Comparison of ENCODE assay signal across 8 cellular contexts in genomic region chr16:88941933-88942909, GRCh38. TPM values are rescaled to one million over a fixed set of nuclear protein-coding genes. Genes with fewer than 3 reads are reported as not detected.
DNase-seq lines count a peak whose midpoint lies in the region; ATAC-seq, FAIRE-seq and TF ChIP-seq lines count a peak whose summit lies in the region.

No MANE protein-coding gene starts in this region.

- H3K9me3 ChIP-seq in H1 (ENCODE audit: insufficient read depth in 2 of 2, low read depth in 1 of 2, low read length in 1 of 2), result no peaks in the 10 kb centered on the region
- no peaks in the 10 kb centered on the region for H3K9me3 ChIP-seq in upper lobe of left lung

- DNase-seq in activated CD4-positive, alpha-beta T cell treated with anti-CD3 and anti-CD28 coated beads, Interleukin-2, amount 50 U/mL, for 48 hours, result peak; percentile 62 to 68
- DNase-seq in H1 (ENCODE audit: low read depth in 1 of 2, low spot score in 2 of 2), result peak in 1 of 2 experiments; percentile 83
- peak; percentile 78 for DNase-seq in nephron progenitor cell
- peak; percentile 52 to 94 for DNase-seq in upper lobe of left lung
- no peak for DNase-seq in NCI-H2029 (lab: John Stamatoyannopoulos, UW)

- H2AK5ac ChIP-seq in H1 (ENCODE audit: low read depth, low read length), result no peak overlapping the region

- H3K36me3 Mint-ChIP-seq in IgD-negative memory B cell (no peaks in the 10 kb centered on the region), nephron progenitor cell (ENCODE audit: low read depth) (no peaks in the 10 kb centered on the region)

- no peak overlapping the region for H3K23ac ChIP-seq in H1 (ENCODE audit: insufficient read length)

- CTCF ChIA-PET in H1 (lab: Charles Lee; ENCODE audit: partially characterized antibody), result interaction anchor here (0.6 to 1.7 kb wide), 10 partner anchors 27 to 239 kb away, joined by 3 to 4 read pairs (median 3); no protein-coding TSS in a partner anchor

- no peak overlapping the region for H2BK5ac ChIP-seq in H1 (ENCODE audit: low read depth, low read length)

- WGBS in H1 (ENCODE audit: extremely low coverage in 1 of 2, insufficient coverage in 1 of 2, insufficient read length in 1 of 2, insufficient replicate concordance in 2 of 2, low coverage in 1 of 2, low lambda C conversion rate in 2 of 2, missing lambda C conversion rate in 1 of 2), 2 experiments, result 49% methylated on average over 33 of the region's 51 CpGs; no CpG with 5 or more reads in 1 of the 2 experiments
- WGBS in upper lobe of left lung, 2 donors, result 40 to 51% methylated on average over 16 to 30 of the region's 51 CpGs

- H3K27ac ChIP-seq in 22Rv1 (no peak overlapping the region), H1 (ENCODE audit: low read depth, low read length) (no peak overlapping the region), upper lobe of left lung (peak overlapping the region in 1 of 4 donors; percentile 86)

- no peaks in the 10 kb centered on the region for H3K79me2 ChIP-seq in H1 (ENCODE audit: control insufficient read depth in 1 of 2, insufficient read depth in 2 of 2, low read length in 2 of 2)

- H3K27me3 ChIP-seq in H1 (replicated peaks in 1 of 4; ENCODE audit: control insufficient read depth in 3 of 4, extremely low read depth in 1 of 4, insufficient read depth in 3 of 4, low read length in 3 of 4) (peaks cover 14 to 29% (median 28%) of the 10 kb centered on the region in 4 experiments; a peak in 6 of 7 replicates), upper lobe of left lung (peaks cover 0 to 15% (median 6%) of the 10 kb centered on the region in 4 donors)

- H3K36me3 ChIP-seq in H1 (ENCODE audit: control insufficient read depth in 2 of 4, insufficient read depth in 4 of 4, low read length in 3 of 4) (peaks cover 0 to 6% (median 0%) of the 10 kb centered on the region in 4 experiments; a peak in 1 of 8 replicates), upper lobe of left lung (no peaks in the 10 kb centered on the region)

- no peak overlapping the region for H3K4ac ChIP-seq in H1 (replicated peaks; ENCODE audit: insufficient read length, low read depth, low read length)

- no peak overlapping the region for H2AFZ ChIP-seq in H1 (ENCODE audit: low read length)

- POLR2A ChIA-PET in H1 (lab: Charles Lee; ENCODE audit: partially characterized antibody), result no interaction called here

- no peak overlapping the region for H3K56ac ChIP-seq in H1 (replicated peaks; ENCODE audit: insufficient read length, low read depth, low read length)

- H3K18ac ChIP-seq in H1 (ENCODE audit: extremely low read depth, low read length), result no peak overlapping the region

- no peak overlapping the region for H3K14ac ChIP-seq in H1 (ENCODE audit: insufficient read length)

- no peak for FAIRE-seq in H1 (lab: Jason Lieb, UNC)

- no peak overlapping the region; the same call in 1 of the 2 replicates for H2BK12ac ChIP-seq in H1 (ENCODE audit: low read depth, low read length)

- no peak for TF ChIP-seq POLR2A in H1 (IDR thresholded peaks at IDR 0.05; ENCODE audit: control extremely low read depth in 1 of 2, low read depth in 2 of 2, low read length in 2 of 2)
- no peak for TF ChIP-seq POLR2A in upper lobe of left lung (IDR thresholded peaks at IDR 0.05)

- TF ChIP-seq RAD21 in H1 (IDR thresholded peaks at IDR 0.05 in 1 of 2, conservative IDR thresholded peaks at IDR 0.05 in 1 of 2; ENCODE audit: low read depth in 2 of 2, low read length in 2 of 2), result peak; percentile 78 to 85

- TF ChIP-seq CTCF in 22Rv1 (IDR thresholded peaks at IDR 0.05) (peak; percentile 91), H1 (IDR thresholded peaks at IDR 0.05; ENCODE audit: control extremely low read depth in 1 of 3, insufficient read depth in 1 of 3, low read depth in 1 of 3, low read length in 3 of 3) (peak; percentile 67 to 82 (median 77)), nephron progenitor cell (IDR thresholded peaks at IDR 0.05) (peak; percentile 47), upper lobe of left lung (IDR thresholded peaks at IDR 0.05) (peak; percentile 70 to 96 (median 78))

- H3K27me3 Mint-ChIP-seq in IgD-negative memory B cell (no peaks in the 10 kb centered on the region), nephron progenitor cell (ENCODE audit: low read depth, poor library complexity) (peaks cover 83% of the 10 kb centered on the region)

- no peak overlapping the region for H2BK120ac ChIP-seq in H1 (replicated peaks; ENCODE audit: low read depth, low read length)

- no peak overlapping the region for H4K5ac ChIP-seq in H1 (ENCODE audit: insufficient read length, low read depth, low read length)

- peaks cover 2 to 4% of the 10 kb centered on the region in 2 experiments for H4K20me1 ChIP-seq in H1 (replicated peaks in 1 of 2; ENCODE audit: control insufficient read depth in 1 of 2, insufficient read depth in 2 of 2, low read length in 2 of 2)

- no peak overlapping the region for H4K91ac ChIP-seq in H1 (replicated peaks; ENCODE audit: insufficient read length, low read length)

- H3K4me3 ChIP-seq in H1 (ENCODE audit: extremely low read depth in 1 of 4, insufficient read depth in 2 of 4, low read depth in 3 of 4, low read length in 4 of 4) (peak overlapping the region in 3 of 4 experiments; percentile 21 to 50 (median 21); a peak in 5 of 8 replicates), upper lobe of left lung (peak overlapping the region in 3 of 4 donors; percentile 63 to 79 (median 69))

- H2BK20ac ChIP-seq in H1 (ENCODE audit: low read length), result 0 out of 2 replicates have a peak overlapping the region, but pooled peaks have one; percentile 48

- TF ChIP-seq EP300 in H1 (IDR thresholded peaks at IDR 0.05; ENCODE audit: borderline replicate concordance in 1 of 2, low read depth in 2 of 2, low read length in 2 of 2) (peak in 1 of 2 experiments; percentile 25; a peak in 1 of 3 replicates), upper lobe of left lung (IDR thresholded peaks at IDR 0.05) (no peak)

- H3K4me1 Mint-ChIP-seq in IgD-negative memory B cell (peaks cover 20 to 33% (median 33%) of the 10 kb centered on the region in 3 donors), nephron progenitor cell (peaks cover 8% of the 10 kb centered on the region)

- no peak overlapping the region for H4K8ac ChIP-seq in H1 (ENCODE audit: extremely low read depth, insufficient read depth, low read length)

- ATAC-seq in GM18502 (IDR thresholded peaks at IDR 0.05; ENCODE audit: poor library complexity, unreplicated experiment) (peak; percentile 57), upper lobe of left lung (ENCODE audit: low FRiP score in 2 of 2) (peak in 1 of 2 donors; percentile 66)

- peak overlapping the region; percentile 69 to 92 (median 89) for H3K4me3 Mint-ChIP-seq in IgD-negative memory B cell
- peak overlapping the region; percentile 52 for H3K4me3 Mint-ChIP-seq in nephron progenitor cell

- peak overlapping the region; percentile 65; the same call in 1 of the 2 replicates for H2BK15ac ChIP-seq in H1 (ENCODE audit: low read length)

- H3K27ac Mint-ChIP-seq in IgD-negative memory B cell (peak overlapping the region; percentile 86 to 87 (median 87)), nephron progenitor cell (no peak overlapping the region)

- H3K4me1 ChIP-seq in H1 (replicated peaks in 1 of 4; ENCODE audit: control insufficient read depth in 3 of 4, insufficient read depth in 4 of 4, low read length in 3 of 4) (peaks cover 0 to 7% (median 4%) of the 10 kb centered on the region in 4 experiments; a peak in 4 of 7 replicates), upper lobe of left lung (peaks cover 22 to 50% (median 34%) of the 10 kb centered on the region in 4 donors)

- H3K4me2 ChIP-seq in H1 (ENCODE audit: insufficient read depth in 1 of 2, low read depth in 2 of 2, low read length in 2 of 2), result peak overlapping the region; percentile 22 to 62

- no peaks in the 10 kb centered on the region for H3K79me1 ChIP-seq in H1 (ENCODE audit: low read depth, low read length)

- H3K9ac ChIP-seq in H1 (replicated peaks in 1 of 4; ENCODE audit: extremely low read depth in 1 of 4, low read depth in 3 of 4, low read length in 3 of 4), result no peak overlapping the region

- H3K23me2 ChIP-seq in H1 (ENCODE audit: low read depth, low read length), result peaks cover 8% of the 10 kb centered on the region; the same call in 1 of the 2 replicates

- H3K9me3 Mint-ChIP-seq in IgD-negative memory B cell (no peaks in the 10 kb centered on the region), nephron progenitor cell (no peaks in the 10 kb centered on the region)

TF ChIP-seq in H1, 55 proteins besides CTCF, POLR2A, EP300 and RAD21:
- TF ChIP-seq BCL11A (IDR thresholded peaks at IDR 0.05; ENCODE audit: low read depth in 2 of 2, low read length in 2 of 2) (no peak), EGR1 (IDR thresholded peaks at IDR 0.05; ENCODE audit: borderline replicate concordance, low read depth, low read length) (0 out of 2 replicates have a peak, but pooled peaks have one; percentile 5), GABPA (IDR thresholded peaks at IDR 0.05; ENCODE audit: borderline replicate concordance, insufficient read depth, low read length) (peak; percentile 78; the same call in 1 of the 2 replicates), HDAC6 (IDR thresholded peaks at IDR 0.05; ENCODE audit: low read depth, low read length) (no peak), SUZ12 (IDR thresholded peaks at IDR 0.05; ENCODE audit: low read length) (no peak), SIRT6 (IDR thresholded peaks at IDR 0.05; ENCODE audit: low read length) (no peak), NANOG (IDR thresholded peaks at IDR 0.05; ENCODE audit: insufficient read depth, low read depth, low read length, poor library complexity, severe bottlenecking) (peak; percentile 11), BRCA1 (IDR thresholded peaks at IDR 0.05; ENCODE audit: low read depth, low read length) (no peak), YY1 (IDR thresholded peaks at IDR 0.05; ENCODE audit: low read depth, low read length) (0 out of 2 replicates have a peak, but pooled peaks have one; percentile 38), BACH1 (IDR thresholded peaks at IDR 0.05; ENCODE audit: low read length) (no peak), CHD2 (IDR thresholded peaks at IDR 0.05; ENCODE audit: low read length) (peak; percentile 20; the same call in 1 of the 2 replicates)

RNA-seq across cellular contexts. Expression of gene CBFA2T3, which starts 34.8 kb away (rescaled TPM):
- polyA plus RNA-seq in IgD-negative memory B cell (38.8 TPM), H1 (2011; rRNA removed) (0.51 and 1.5 TPM in 2 replicates)
- total RNA-seq in H1 (2021; fragmentation: NEBNext Ultra II Directional; extraction: Animal tissue kit (Norgen Biotek cat#: 25700)), result 1.3 and 2.7 TPM in 2 replicates
- 0.62 TPM for polyA plus RNA-seq in H1 (2011; cell fraction: cytosol; rRNA removed)
- polyA plus RNA-seq in H1 (2011; cell fraction: nucleus; rRNA removed), result 3.9 TPM
- 0.99 to 1.7 TPM (median 1.2 TPM) in 4 replicates for polyA plus RNA-seq in H1 (2012, experiment 1 of 2)
- polyA plus RNA-seq in H1 (2012, experiment 2 of 2), result 1.1 TPM
- 1.6 TPM for polyA plus RNA-seq in H1 (2013, experiment 1 of 2)
- 1.2 TPM for polyA plus RNA-seq in H1 (2013, experiment 2 of 2)
- 0.59 and 0.66 TPM in 2 replicates for polyA minus RNA-seq in H1 (2011; rRNA and poly(A)+ RNA removed)
- polyA minus RNA-seq in H1 (2011; cell fraction: cytosol; rRNA and poly(A)+ RNA removed), result 2.9 TPM
- polyA minus RNA-seq in H1 (2011; cell fraction: nucleus; rRNA and poly(A)+ RNA removed), result 2.1 TPM
- total RNA-seq in upper lobe of left lung, result 10 to 100 TPM in 4 of 6 donors, 1 to 10 TPM in 2; 2.7 to 33.5 (median 15.2) TPM
